In genomic region chr21:38796426-38796825, GRCh38 we compare ENCODE assay signal across 2 cellular contexts.
TF ChIP-seq lines count a peak whose summit lies in the region.

No MANE protein-coding gene starts in this region.

TF ChIP-seq in K562, 482 proteins besides CTCF, POLR2A, EP300 and RAD21 (continues in another document):
- TF ChIP-seq HBP1 (CRISPR knock-in tag; IDR thresholded peaks at IDR 0.05) (no peak), ZNF212 (CRISPR knock-in tag; IDR thresholded peaks at IDR 0.05) (no peak), ZNF282 (CRISPR knock-in tag; IDR thresholded peaks at IDR 0.05) (no peak), JUN (IDR thresholded peaks at IDR 0.05; ENCODE audit: borderline replicate concordance, low read depth, low read length) (peak; percentile 77; the same call in 1 of the 2 replicates), JUN (CRISPR knock-in tag; IDR thresholded peaks at IDR 0.05; ENCODE audit: borderline replicate concordance) (no peak), MBD1 (CRISPR knock-in tag; IDR thresholded peaks at IDR 0.05) (no peak), RBM14 (IDR thresholded peaks at IDR 0.05; ENCODE audit: borderline replicate concordance, insufficient read depth, low read depth, low read length) (no peak), FOSL1 (tag; conservative IDR thresholded peaks at IDR 0.05) (peak; percentile 83), ZNF518B (CRISPR knock-in tag; IDR thresholded peaks at IDR 0.05) (no peak), ARID1B (IDR thresholded peaks at IDR 0.05) (peak; percentile 26), THAP7 (CRISPR knock-in tag; IDR thresholded peaks at IDR 0.05) (no peak), HNRNPK (IDR thresholded peaks at IDR 0.05; ENCODE audit: low read depth, low read length, poor library complexity, severe bottlenecking) (no peak), CREB3L1 (IDR thresholded peaks at IDR 0.05; ENCODE audit: borderline replicate concordance, low read depth) (no peak), ID3 (CRISPR knock-in tag; IDR thresholded peaks at IDR 0.05) (no peak), ID3 (tag; IDR thresholded peaks at IDR 0.05) (no peak), SUPT5H (IDR thresholded peaks at IDR 0.05) (no peak), JUND (IDR thresholded peaks at IDR 0.05; ENCODE audit: borderline replicate concordance, low read depth, low read length) (peak; percentile 84), JUND (tag; IDR thresholded peaks at IDR 0.05; ENCODE audit: borderline replicate concordance, low read depth, low read length) (peak; percentile 84)

TF ChIP-seq in HEK293T, 16 proteins besides CTCF, POLR2A, EP300 and RAD21:
- TF ChIP-seq ELF4 (IDR thresholded peaks at IDR 0.05), result no peak
- TF ChIP-seq ARNT (IDR thresholded peaks at IDR 0.05), result no peak
- no peak for TF ChIP-seq LEF1 (IDR thresholded peaks at IDR 0.05; ENCODE audit: borderline replicate concordance)
- TF ChIP-seq CTBP1 (IDR thresholded peaks at IDR 0.05; ENCODE audit: borderline replicate concordance), result no peak
- TF ChIP-seq HDGF (IDR thresholded peaks at IDR 0.05; ENCODE audit: borderline replicate concordance), result no peak
- no peak for TF ChIP-seq SP1 (IDR thresholded peaks at IDR 0.05)
- TF ChIP-seq FOXA1 (IDR thresholded peaks at IDR 0.05), result no peak
- TF ChIP-seq NFRKB (IDR thresholded peaks at IDR 0.05), result no peak
- no peak for TF ChIP-seq ZNF384 (IDR thresholded peaks at IDR 0.05)
- no peak for TF ChIP-seq PKNOX1 (IDR thresholded peaks at IDR 0.05)
- no peak for TF ChIP-seq BHLHE40 (IDR thresholded peaks at IDR 0.05; ENCODE audit: borderline replicate concordance)
- TF ChIP-seq FOXK2 (IDR thresholded peaks at IDR 0.05), result no peak
- no peak for TF ChIP-seq L3MBTL2 (conservative IDR thresholded peaks at IDR 0.05)
- no peak for TF ChIP-seq TARDBP (IDR thresholded peaks at IDR 0.05)
- TF ChIP-seq FOXM1 (IDR thresholded peaks at IDR 0.05; ENCODE audit: borderline replicate concordance), result no peak
- no peak for TF ChIP-seq SUZ12 (IDR thresholded peaks at IDR 0.05)
